In the genomic region with DNA sequence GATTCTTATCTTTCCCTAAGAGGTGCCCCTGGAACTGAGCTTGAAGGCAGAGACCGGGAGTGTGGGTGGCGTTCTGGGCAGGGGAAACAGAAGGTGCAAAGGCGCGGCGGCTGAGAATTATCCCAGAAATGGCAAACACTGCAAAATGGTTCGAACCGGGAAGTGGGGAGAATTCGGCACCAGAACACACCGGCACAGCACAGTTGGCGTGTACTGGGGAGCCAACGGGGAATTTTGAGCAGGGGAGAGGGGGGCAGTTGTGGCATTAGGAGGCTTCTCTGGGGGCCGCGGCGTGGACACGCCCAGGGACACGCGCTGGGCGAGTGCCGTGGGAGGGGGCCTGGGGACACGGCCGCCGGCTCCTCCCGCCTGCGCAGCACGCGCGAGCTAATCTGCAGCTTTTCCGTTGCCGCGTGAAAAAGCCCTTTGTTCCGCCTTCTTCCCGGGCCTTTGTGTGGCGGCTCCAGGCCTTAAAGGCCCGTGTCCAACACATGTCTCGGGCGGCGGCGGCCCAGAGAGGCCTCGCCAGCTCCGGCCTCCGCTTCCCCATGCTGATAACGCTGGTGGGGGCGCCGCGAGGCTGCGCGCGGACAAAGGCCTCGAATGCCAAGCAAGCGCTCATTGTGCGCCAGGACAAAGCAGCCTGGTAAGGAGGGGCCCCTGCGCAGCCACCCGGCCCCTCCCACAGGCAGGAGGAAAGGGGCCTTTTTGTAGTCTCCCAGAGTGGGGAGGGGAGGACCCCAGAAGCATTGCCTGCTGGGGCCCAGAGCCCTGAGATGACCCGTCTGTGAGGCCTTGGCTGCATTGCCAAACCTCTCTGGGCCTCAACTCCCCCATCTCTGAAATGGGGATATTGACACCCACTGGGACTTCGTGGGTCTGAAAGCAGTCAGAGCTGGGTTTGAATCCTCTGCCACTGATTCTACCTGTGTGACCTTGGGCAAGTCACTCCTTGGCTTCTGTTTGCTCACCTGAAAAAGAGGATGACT, we compare ENCODE assay signal across 28 cellular contexts.
DNase-seq lines count a peak whose midpoint lies in the region; ATAC-seq, FAIRE-seq and TF ChIP-seq lines count a peak whose summit lies in the region.
"Had no signal": no experiment of that assay in that cellular context is flagged by ENCODE, and none has a peak within 500 bp of the region (broad histone marks: within the 10 kb centered on the region; RNA-seq: fewer than 3 reads in every experiment).

No MANE protein-coding gene starts in this region.

- no peak overlapping the region for H2BK120ac ChIP-seq in H1 (replicated peaks; ENCODE audit: low read depth, low read length)

- H3K4me2 ChIP-seq in H1 (ENCODE audit: insufficient read depth in 1 of 2, low read depth in 2 of 2, low read length in 2 of 2), result no peak overlapping the region
- H3K4me2 ChIP-seq in neural progenitor cell, result no peak overlapping the region
- H3K4me2 ChIP-seq: A549 had no signal

- no peak overlapping the region for H2BK5ac ChIP-seq in H1 (ENCODE audit: low read depth, low read length)

- H3K4me3 Mint-ChIP-seq in neural progenitor cell, result peak overlapping the region; percentile 28
- H3K4me3 Mint-ChIP-seq: activated naive CD8-positive, alpha-beta T cell treated with anti-CD3 and anti-CD28 coated beads, Interleukin-2, amount 10 ng/mL, durations not matched to agents 7 days and 5 days; activated T-helper 17 cell treated with anti-CD3 and anti-CD28 coated beads, Interleukin-2, amount 50 U/mL, for 72 hours; H9; stimulated activated naive CD8-positive, alpha-beta T cell treated with anti-CD3 and anti-CD28 coated beads, Interleukin-15, Interleukin-2, amounts not matched to agents 100 ng/mL and 50 ng/mL, for 24 hours had no signal

- no peak overlapping the region for H3K9ac ChIP-seq in H1 (replicated peaks in 1 of 4; ENCODE audit: extremely low read depth in 1 of 4, low read depth in 3 of 4, low read length in 3 of 4)
- H3K9ac ChIP-seq in neural progenitor cell, result no peak overlapping the region

- TF ChIP-seq POLR2A in H1 (IDR thresholded peaks at IDR 0.05; ENCODE audit: control extremely low read depth in 1 of 2, low read depth in 2 of 2, low read length in 2 of 2), result no peak

- no peaks in the 10 kb centered on the region for H3K36me3 Mint-ChIP-seq in neural progenitor cell
- H3K36me3 Mint-ChIP-seq: activated naive CD8-positive, alpha-beta T cell treated with anti-CD3 and anti-CD28 coated beads, Interleukin-2, amount 10 ng/mL, durations not matched to agents 7 days and 5 days had no signal

- H3K9me3 Mint-ChIP-seq in neural progenitor cell, result no peaks in the 10 kb centered on the region
- H3K9me3 Mint-ChIP-seq: activated naive CD8-positive, alpha-beta T cell treated with anti-CD3 and anti-CD28 coated beads, Interleukin-2, amount 10 ng/mL, durations not matched to agents 7 days and 5 days; activated T-helper 17 cell treated with anti-CD3 and anti-CD28 coated beads, Interleukin-2, amount 50 U/mL, for 72 hours; H9; stimulated activated naive CD8-positive, alpha-beta T cell treated with anti-CD3 and anti-CD28 coated beads, Interleukin-15, Interleukin-2, amounts not matched to agents 100 ng/mL and 50 ng/mL, for 24 hours had no signal

- H3K27ac ChIP-seq in left ventricle myocardium inferior (replicated peaks) (no peak overlapping the region), H1 (ENCODE audit: low read depth, low read length) (no peak overlapping the region), neural progenitor cell (no peak overlapping the region), WERI-Rb-1 (no peak overlapping the region), pancreas (no peak overlapping the region)
- H3K27ac ChIP-seq: A549, brain microvascular endothelial cell, heart left ventricle, VCaP had no signal

- H3K23me2 ChIP-seq in H1 (ENCODE audit: low read depth, low read length), result peaks cover 7% of the 10 kb centered on the region

- H3K27me3 ChIP-seq in left ventricle myocardium inferior (ENCODE audit: low read depth) (peaks cover 81% of the 10 kb centered on the region), H1 (replicated peaks in 1 of 4; ENCODE audit: control insufficient read depth in 3 of 4, extremely low read depth in 1 of 4, insufficient read depth in 3 of 4, low read length in 3 of 4) (peaks cover 0 to 8% (median 0%) of the 10 kb centered on the region in 4 experiments; a peak in 3 of 7 replicates), neural progenitor cell (no peaks in the 10 kb centered on the region), WERI-Rb-1 (ENCODE audit: insufficient read depth, low read depth, severe bottlenecking) (no peaks in the 10 kb centered on the region), pancreas (peaks cover 0 to 10% (median 0%) of the 10 kb centered on the region in 4 donors)

- WGBS in H1 (ENCODE audit: extremely low coverage in 1 of 2, insufficient coverage in 1 of 2, insufficient read length in 1 of 2, insufficient replicate concordance in 2 of 2, low coverage in 1 of 2, low lambda C conversion rate in 2 of 2, missing lambda C conversion rate in 1 of 2), 2 experiments, result 87% methylated on average over 52 of the region's 55 CpGs; no CpG with 5 or more reads in 1 of the 2 experiments
- WGBS in pancreas, 2 donors, result 26 to 47% methylated on average over 55 of the region's 55 CpGs

- no peak overlapping the region for H2BK15ac ChIP-seq in H1 (ENCODE audit: low read length)

- H4K8ac ChIP-seq in H1 (ENCODE audit: extremely low read depth, insufficient read depth, low read length), result peak overlapping the region; percentile 82; the same call in 1 of the 2 replicates

- TF ChIP-seq RAD21 in H1 (IDR thresholded peaks at IDR 0.05 in 1 of 2, conservative IDR thresholded peaks at IDR 0.05 in 1 of 2; ENCODE audit: low read depth in 2 of 2, low read length in 2 of 2), result no peak

- H3K79me2 ChIP-seq in H1 (ENCODE audit: control insufficient read depth in 1 of 2, insufficient read depth in 2 of 2, low read length in 2 of 2), result no peaks in the 10 kb centered on the region
- no peaks in the 10 kb centered on the region for H3K79me2 ChIP-seq in neural progenitor cell (ENCODE audit: low read depth)

- H3K9me3 ChIP-seq in left ventricle myocardium inferior (replicated peaks), result no peaks in the 10 kb centered on the region
- H3K9me3 ChIP-seq in H1 (ENCODE audit: insufficient read depth in 2 of 2, low read depth in 1 of 2, low read length in 1 of 2), result no peaks in the 10 kb centered on the region
- H3K9me3 ChIP-seq in neural progenitor cell (ENCODE audit: low read depth), result no peaks in the 10 kb centered on the region
- no peaks in the 10 kb centered on the region for H3K9me3 ChIP-seq in WERI-Rb-1 (ENCODE audit: severe bottlenecking)
- no peaks in the 10 kb centered on the region for H3K9me3 ChIP-seq in pancreas
- H3K9me3 ChIP-seq: A549, heart left ventricle had no signal

- no peak overlapping the region for H3K56ac ChIP-seq in H1 (replicated peaks; ENCODE audit: insufficient read length, low read depth, low read length)

- no peak overlapping the region for H3K14ac ChIP-seq in H1 (ENCODE audit: insufficient read length)

- H3K4me1 ChIP-seq in left ventricle myocardium inferior (peaks cover 18% of the 10 kb centered on the region), H1 (replicated peaks in 1 of 4; ENCODE audit: control insufficient read depth in 3 of 4, insufficient read depth in 4 of 4, low read length in 3 of 4) (peaks cover 0 to 21% (median 7%) of the 10 kb centered on the region in 4 experiments; a peak in 5 of 7 replicates), neural progenitor cell (peaks cover 31% of the 10 kb centered on the region), pancreas (no peaks in the 10 kb centered on the region)

- CTCF ChIA-PET in H1 (lab: Charles Lee; ENCODE audit: partially characterized antibody), result interaction anchor here (0.5 to 2.3 kb wide), 5 partner anchors 11 to 213 kb away, joined by 3 to 5 read pairs (median 4); no protein-coding TSS in a partner anchor

- H2AFZ ChIP-seq in H1 (ENCODE audit: low read length) (no peak overlapping the region), neural progenitor cell (replicated peaks) (no peak overlapping the region)

- H3K27ac Mint-ChIP-seq in neural progenitor cell, result peak overlapping the region; percentile 9
- H3K27ac Mint-ChIP-seq: activated naive CD8-positive, alpha-beta T cell treated with anti-CD3 and anti-CD28 coated beads, Interleukin-2, amount 10 ng/mL, durations not matched to agents 7 days and 5 days; activated T-helper 17 cell treated with anti-CD3 and anti-CD28 coated beads, Interleukin-2, amount 50 U/mL, for 72 hours; H9; stimulated activated naive CD8-positive, alpha-beta T cell treated with anti-CD3 and anti-CD28 coated beads, Interleukin-15, Interleukin-2, amounts not matched to agents 100 ng/mL and 50 ng/mL, for 24 hours had no signal

- ATAC-seq in left ventricle myocardium superior, result no peak
- no peak for ATAC-seq in pancreas
- ATAC-seq: A549; activated T-helper 17 cell treated with anti-CD3 and anti-CD28 coated beads, Interleukin-2, amount 50 U/mL, for 72 hours; left lobe of liver; SK-N-SH treated with all-trans-retinoic acid at 6 μM for 48 hours had no signal

- H2AK5ac ChIP-seq in H1 (ENCODE audit: low read depth, low read length), result no peak overlapping the region

- no peak overlapping the region for H3K23ac ChIP-seq in H1 (ENCODE audit: insufficient read length)

- no peak overlapping the region for H4K91ac ChIP-seq in H1 (replicated peaks; ENCODE audit: insufficient read length, low read length)

- H4K20me1 ChIP-seq in H1 (replicated peaks in 1 of 2; ENCODE audit: control insufficient read depth in 1 of 2, insufficient read depth in 2 of 2, low read length in 2 of 2) (no peaks in the 10 kb centered on the region), neural progenitor cell (ENCODE audit: low read depth) (no peaks in the 10 kb centered on the region)

- TF ChIP-seq CTCF in left ventricle myocardium inferior (IDR thresholded peaks at IDR 0.05; ENCODE audit: borderline replicate concordance) (no peak), H1 (IDR thresholded peaks at IDR 0.05; ENCODE audit: control extremely low read depth in 1 of 3, insufficient read depth in 1 of 3, low read depth in 1 of 3, low read length in 3 of 3) (no peak), neural progenitor cell (IDR thresholded peaks at IDR 0.05) (no peak), WERI-Rb-1 (IDR thresholded peaks at IDR 0.05; ENCODE audit: low read depth, low read length) (no peak), pancreas (IDR thresholded peaks at IDR 0.05) (no peak)

- FAIRE-seq in H1 (lab: Jason Lieb, UNC), result no peak
- FAIRE-seq in pancreas (lab: Jason Lieb, UNC), result no peak
- FAIRE-seq: A549, endometrium had no signal

- peaks cover 19% of the 10 kb centered on the region for H3F3A ChIP-seq in neural progenitor cell (ENCODE audit: low read depth)

- peaks cover 49% of the 10 kb centered on the region for H3K4me1 Mint-ChIP-seq in neural progenitor cell

- H3K18ac ChIP-seq in H1 (ENCODE audit: extremely low read depth, low read length), result no peak overlapping the region

- peaks cover 11% of the 10 kb centered on the region for H3K27me3 Mint-ChIP-seq in neural progenitor cell (ENCODE audit: insufficient read depth, low read depth)

- TF ChIP-seq EP300 in H1 (IDR thresholded peaks at IDR 0.05; ENCODE audit: borderline replicate concordance in 1 of 2, low read depth in 2 of 2, low read length in 2 of 2), result no peak

- no peak overlapping the region for H3K4ac ChIP-seq in H1 (replicated peaks; ENCODE audit: insufficient read length, low read depth, low read length)

- H2BK12ac ChIP-seq in H1 (ENCODE audit: low read depth, low read length), result 0 out of 2 replicates have a peak overlapping the region, but pooled peaks have one; percentile 13

- no peaks in the 10 kb centered on the region for H3K36me3 ChIP-seq in left ventricle myocardium inferior
- no peaks in the 10 kb centered on the region for H3K36me3 ChIP-seq in H1 (ENCODE audit: control insufficient read depth in 2 of 4, insufficient read depth in 4 of 4, low read length in 3 of 4)
- H3K36me3 ChIP-seq in neural progenitor cell, result no peaks in the 10 kb centered on the region
- no peaks in the 10 kb centered on the region for H3K36me3 ChIP-seq in WERI-Rb-1
- H3K36me3 ChIP-seq in pancreas, result no peaks in the 10 kb centered on the region
- H3K36me3 ChIP-seq: brain microvascular endothelial cell, heart left ventricle had no signal

- POLR2A ChIA-PET in H1 (lab: Charles Lee; ENCODE audit: partially characterized antibody), result interaction anchor here (0.7 kb wide), 1 partner anchor 11 kb away, joined by 3 read pairs; no protein-coding TSS in a partner anchor

- peak overlapping the region; percentile 22 for H3K4me3 ChIP-seq in left ventricle myocardium inferior
- H3K4me3 ChIP-seq in H1 (ENCODE audit: extremely low read depth in 1 of 4, insufficient read depth in 2 of 4, low read depth in 3 of 4, low read length in 4 of 4), result no peak overlapping the region
- H3K4me3 ChIP-seq in neural progenitor cell, result no peak overlapping the region
- no peak overlapping the region for H3K4me3 ChIP-seq in WERI-Rb-1 (ENCODE audit: low read depth, low read length)
- no peak overlapping the region for H3K4me3 ChIP-seq in pancreas
- H3K4me3 ChIP-seq: A549, heart left ventricle had no signal

- no peaks in the 10 kb centered on the region for H3K79me1 ChIP-seq in H1 (ENCODE audit: low read depth, low read length)

- H4K5ac ChIP-seq in H1 (ENCODE audit: insufficient read length, low read depth, low read length), result no peak overlapping the region

- intact Hi-C loops in left ventricle myocardium inferior (cut with micrococcal nuclease), result no loop called here
- intact Hi-C loops in left ventricle myocardium superior (cut with micrococcal nuclease), result no loop called here
- intact Hi-C loops in pancreas (cut with DNase I), result no loop called here

- DNase-seq in left ventricle myocardium inferior (no peak), left ventricle myocardium superior (no peak), H1 (ENCODE audit: low read depth in 1 of 2, low spot score in 2 of 2) (no peak), neural progenitor cell (ENCODE audit: low spot score) (peak; percentile 79), WERI-Rb-1 (no peak), pancreas (no peak), NCI-H748 treated with DMSO at 0.1 percent for 48 hours (lab: John Stamatoyannopoulos, UW) (no peak), GM19238 (ENCODE audit: insufficient read length, low spot score) (no peak)
- DNase-seq: activated CD4-positive, alpha-beta T cell treated with anti-CD3 and anti-CD28 coated beads, Interleukin-2, amount 50 U/mL, for 1 hour; activated naive CD8-positive, alpha-beta T cell treated with anti-CD3 and anti-CD28 coated beads, Interleukin-2, amount 10 ng/mL, durations not matched to agents 7 days and 5 days; brain microvascular endothelial cell; cortex of kidney; H9; heart left ventricle; MM.1S; NCI-H146; NCI-H526; RPMI8226; stimulated activated CD4-positive, alpha-beta T cell treated with anti-CD3 and anti-CD28 coated beads, Interleukin-12 subunit alpha, Interleukin-12 subunit beta, amount 100 ng/mL, for 4 hours; stimulated activated CD4-positive, alpha-beta T cell treated with anti-CD3 and anti-CD28 coated beads, Interleukin-4, amount 100 ng/mL, for 4 hours; trophoblast cell had no signal

- H2BK20ac ChIP-seq in H1 (ENCODE audit: low read length), result 0 out of 2 replicates have a peak overlapping the region, but pooled peaks have one; percentile 0
